ENCODE assay signal across 22 cellular contexts in genomic region chr3:157033001-157033400, GRCh38.
DNase-seq lines count a peak whose midpoint lies in the region; ATAC-seq, FAIRE-seq and TF ChIP-seq lines count a peak whose summit lies in the region.
"Had no signal": no experiment of that assay in that cellular context is flagged by ENCODE, and none has a peak within 500 bp of the region (broad histone marks: within the 10 kb centered on the region; RNA-seq: fewer than 3 reads in every experiment).

No MANE protein-coding gene starts in this region.

- ATAC-seq in activated CD4-positive, alpha-beta T cell treated with anti-CD3 and anti-CD28 coated beads for 36 hours, result peak; percentile 39
- ATAC-seq in GM21723 (IDR thresholded peaks at IDR 0.05; ENCODE audit: unreplicated experiment), result no peak
- no peak for ATAC-seq in HG03571 (IDR thresholded peaks at IDR 0.05; ENCODE audit: unreplicated experiment)
- ATAC-seq: A549; CD8-positive, alpha-beta T cell had no signal

- FAIRE-seq in H54 (lab: Jason Lieb, UNC), result peak; percentile 62
- FAIRE-seq: A549, D721Med, G401.6, GM12891, GM19239 had no signal

- no peaks in the 10 kb centered on the region for H3K9me3 Mint-ChIP-seq in activated CD4-positive, alpha-beta T cell treated with anti-CD3 and anti-CD28 coated beads for 36 hours (ENCODE audit: low read depth)
- H3K9me3 Mint-ChIP-seq: CD4-positive, alpha-beta T cell; CD8-positive, alpha-beta T cell had no signal

- H3K4me1 Mint-ChIP-seq in activated CD4-positive, alpha-beta T cell treated with anti-CD3 and anti-CD28 coated beads for 36 hours, result peaks cover 2% of the 10 kb centered on the region

- no peak for DNase-seq in activated CD4-positive, alpha-beta T cell treated with anti-CD3 and anti-CD28 coated beads for 36 hours
- no peak for DNase-seq in activated CD4-positive, alpha-beta T cell treated with anti-CD3 and anti-CD28 coated beads, Interleukin-2, amount 50 U/mL, for 4 hours
- DNase-seq in H54 (ENCODE audit: insufficient read length, low spot score) (no peak), astrocyte of the hippocampus (ENCODE audit: low read depth, low spot score) (peak; percentile 11), retinal pigment epithelial cell (ENCODE audit: low read depth) (peak; percentile 62), HPDE6-E6E7 (ENCODE audit: extremely low spot score) (no peak)
- DNase-seq: AML-193; Caco-2; Calu3; CD4-positive, alpha-beta T cell; CD8-positive, alpha-beta T cell; DMS79 treated with DMSO at 0.1 percent for 48 hours; GF-D8 had no signal

- no peak overlapping the region for H3K4me3 ChIP-seq in retinal pigment epithelial cell (ENCODE audit: low read length)
- H3K4me3 ChIP-seq: A549; BLaER1 treated with 17β-estradiol and CSF1 and Interleukin-3, amounts not matched to agents 10 nM and 100 nM had no signal

- POLR2A ChIA-PET in activated CD4-positive, alpha-beta T cell treated with anti-CD3 and anti-CD28 coated beads for 36 hours (lab: Charles Lee), result no interaction called here

- CTCF ChIA-PET in activated CD4-positive, alpha-beta T cell treated with anti-CD3 and anti-CD28 coated beads for 36 hours (lab: Charles Lee), result interaction anchor here (1.0 kb wide), 1 partner anchor 14 kb away, joined by 3 read pairs; no protein-coding TSS in a partner anchor

- TF ChIP-seq CTCF in retinal pigment epithelial cell (conservative IDR thresholded peaks at IDR 0.05; ENCODE audit: low read depth, low read length), result no peak

- no peak for TF ChIP-seq POLR2A in H54 (IDR thresholded peaks at IDR 0.05; ENCODE audit: low read depth, low read length)

- no peak overlapping the region for H3K4me3 Mint-ChIP-seq in activated CD4-positive, alpha-beta T cell treated with anti-CD3 and anti-CD28 coated beads for 36 hours
- H3K4me3 Mint-ChIP-seq: B cell; CD4-positive, alpha-beta T cell; CD8-positive, alpha-beta T cell had no signal

- intact Hi-C loops in activated CD4-positive, alpha-beta T cell treated with anti-CD3 and anti-CD28 coated beads for 36 hours (cut with DNase I, micrococcal nuclease), result no loop called here

- no peak overlapping the region for H3K27ac Mint-ChIP-seq in activated CD4-positive, alpha-beta T cell treated with anti-CD3 and anti-CD28 coated beads for 36 hours
- H3K27ac Mint-ChIP-seq: B cell; CD4-positive, alpha-beta T cell; CD8-positive, alpha-beta T cell had no signal

- no peaks in the 10 kb centered on the region for H3K36me3 Mint-ChIP-seq in activated CD4-positive, alpha-beta T cell treated with anti-CD3 and anti-CD28 coated beads for 36 hours (ENCODE audit: low read depth)
- H3K36me3 Mint-ChIP-seq: CD8-positive, alpha-beta T cell had no signal

- H3K27me3 Mint-ChIP-seq in activated CD4-positive, alpha-beta T cell treated with anti-CD3 and anti-CD28 coated beads for 36 hours, result peaks cover 25% of the 10 kb centered on the region
- H3K27me3 Mint-ChIP-seq: B cell had no signal

Comparison
In these comparisons a context has a peak if more than half of its experiments do, and no peak if none do; other contexts are left out.
1. DNase-seq: peak in astrocyte of the hippocampus (single experiment) and retinal pigment epithelial cell (single experiment); none in activated CD4-positive, alpha-beta T cell treated with anti-CD3 and anti-CD28 coated beads for 36 hours (single experiment), activated CD4-positive, alpha-beta T cell treated with anti-CD3 and anti-CD28 coated beads, Interleukin-2, amount 50 U/mL, for 4 hours (0 of 2), H54 (single experiment) and HPDE6-E6E7 (single experiment).